In genomic region chr17:62629556-62630364, GRCh38 we compare ENCODE assay signal across 10 cellular contexts. TPM values are rescaled to one million over a fixed set of nuclear protein-coding genes. Genes with fewer than 3 reads are reported as not detected.
DNase-seq lines count a peak whose midpoint lies in the region; ATAC-seq and TF ChIP-seq lines count a peak whose summit lies in the region.
"Had no signal": no experiment of that assay in that cellular context is flagged by ENCODE, and none has a peak within 500 bp of the region (broad histone marks: within the 10 kb centered on the region; RNA-seq: fewer than 3 reads in every experiment).

No MANE protein-coding gene starts in this region.

- H3K4me1 ChIP-seq in SJSA1 (replicated peaks): peaks cover 61% of the 10 kb centered on the region

- peak; percentile 8 for DNase-seq in CD1c-positive myeloid dendritic cell (ENCODE audit: extremely low spot score)
- DNase-seq in SJSA1 (ENCODE audit: low read depth in 1 of 2, low spot score in 2 of 2): no peak
- DNase-seq in fibroblast of the aortic adventitia (ENCODE audit: low read depth): peak; percentile 32
- DNase-seq in skeletal muscle cell (ENCODE audit: low read depth): no peak
- DNase-seq in NOMO-1 treated with dmso at 0.1 percent for 144 hours (lab: John Stamatoyannopoulos, UW; ENCODE audit: unreplicated experiment): no peak
- no peak for DNase-seq in NCI-H2029 (lab: John Stamatoyannopoulos, UW)
- no peak for DNase-seq in OCI-M1 (lab: John Stamatoyannopoulos, UW)
- DNase-seq: activated CD4-positive, alpha-beta T cell treated with anti-CD3 and anti-CD28 coated beads for 48 hours had no signal

- H3K9me3 ChIP-seq in SJSA1 (replicated peaks): no peaks in the 10 kb centered on the region
- H3K9me3 ChIP-seq: HAP-1 had no signal

- no peak for ATAC-seq in GM19452 (IDR thresholded peaks at IDR 0.05; ENCODE audit: unreplicated experiment)

- H3K27me3 ChIP-seq in SJSA1 (replicated peaks): no peaks in the 10 kb centered on the region

- H3K4me3 ChIP-seq in SJSA1 (peak overlapping the region; percentile 90), fibroblast of the aortic adventitia (ENCODE audit: low read depth, low read length) (peak overlapping the region; percentile 84), skeletal muscle cell (ENCODE audit: low read depth, low read length) (peak overlapping the region; percentile 75)

- no peak overlapping the region for H3K27ac ChIP-seq in SJSA1

- peaks cover 31% of the 10 kb centered on the region for H3K36me3 ChIP-seq in SJSA1
- H3K36me3 ChIP-seq: HAP-1 had no signal

- TF ChIP-seq CTCF in fibroblast of the aortic adventitia (IDR thresholded peaks at IDR 0.05; ENCODE audit: insufficient read depth, low read length): no peak

RNA-seq across cellular contexts. Expression of gene MRC2, which starts 2.3 kb away (rescaled TPM):
- 202 and 254 TPM in 2 replicates for total RNA-seq in SJSA1 (2014; rRNA removed; shearing (Covaris generic))
- total RNA-seq in fibroblast of the aortic adventitia (ENCODE audit: low replicate concordance): 170 and 245 TPM in 2 replicates

Comparison
In these comparisons a context has a peak if more than half of its experiments do, and no peak if none do; other contexts are left out.
1. DNase-seq: peak in CD1c-positive myeloid dendritic cell (single experiment) and fibroblast of the aortic adventitia (single experiment); none in SJSA1 (0 of 2), skeletal muscle cell (single experiment), NOMO-1 treated with dmso at 0.1 percent for 144 hours (single experiment), NCI-H2029 (single experiment) and OCI-M1 (single experiment).
2. Peak in every context shown above with its lines, with median percentiles within 50 percentile points of each other: H3K4me3 ChIP-seq.